8 cellular contexts compared by ENCODE assay signal in the genomic region with DNA sequence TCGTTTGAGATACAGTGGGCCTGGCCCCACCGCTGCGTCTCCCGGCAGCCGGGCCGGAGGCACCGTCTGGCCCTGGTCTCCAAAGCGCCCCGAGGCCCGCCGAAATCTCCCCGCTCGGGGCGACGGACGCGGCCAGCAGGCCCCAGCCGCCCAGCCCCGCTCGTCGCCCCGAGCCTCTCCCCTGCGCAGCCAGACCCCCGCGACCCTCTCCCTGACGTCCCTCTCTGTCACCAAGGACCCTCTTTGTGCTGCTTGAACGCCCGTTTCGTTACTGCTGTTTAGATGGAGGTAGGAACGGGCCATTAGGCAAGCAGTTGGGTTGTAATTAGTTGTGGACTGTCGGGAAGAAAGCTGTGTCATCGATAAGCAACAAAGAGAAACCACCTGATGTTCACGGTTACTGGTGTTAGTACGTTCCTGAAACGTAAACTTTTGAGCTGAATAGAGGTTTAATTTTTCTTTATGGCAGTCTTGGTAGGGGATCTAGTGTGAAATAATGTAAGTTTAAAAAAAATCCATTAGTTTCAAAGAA. TPM values are rescaled to one million over a fixed set of nuclear protein-coding genes. Genes with fewer than 3 reads are reported as not detected.
DNase-seq lines count a peak whose midpoint lies in the region; ATAC-seq and TF ChIP-seq lines count a peak whose summit lies in the region.

No MANE protein-coding gene starts in this region.

- H3K27ac Mint-ChIP-seq in neural crest cell (ENCODE audit: unreplicated experiment), result peak overlapping the region; percentile 100

- peaks cover 27% of the 10 kb centered on the region for H3K4me1 Mint-ChIP-seq in neural crest cell

- DNase-seq in CD1c-positive myeloid dendritic cell (ENCODE audit: extremely low spot score) (peak; percentile 60), NCI-H748 (lab: John Stamatoyannopoulos, UW; ENCODE audit: unreplicated experiment) (peak; percentile 67), activated T-cell treated with anti-CD3 and anti-CD28 coated beads for 4 hours (peak; percentile 16), fibroblast of the conjunctiva (ENCODE audit: low read depth) (peak; percentile 21), neural crest cell (ENCODE audit: low read depth, low spot score) (peak; percentile 43), aorta (peak in 1 of 2 donors; percentile 80)

- H3K36me3 ChIP-seq in aorta (ENCODE audit: control insufficient read depth in 1 of 2, insufficient read depth in 2 of 2, low read length in 1 of 2), result no peaks in the 10 kb centered on the region

- H3K4me1 ChIP-seq in aorta (ENCODE audit: control insufficient read depth in 1 of 2, insufficient read depth in 2 of 2, low read length in 2 of 2), result no peaks in the 10 kb centered on the region

- H3K4me3 ChIP-seq in aorta (ENCODE audit: low read length in 2 of 2), result peak overlapping the region; percentile 75 to 98

- ATAC-seq in GM18907 (IDR thresholded peaks at IDR 0.05; ENCODE audit: unreplicated experiment) (peak; percentile 31), HG03108 (IDR thresholded peaks at IDR 0.05; ENCODE audit: unreplicated experiment) (peak; percentile 10), aorta (ENCODE audit: low FRiP score) (peak; percentile 69)

- H3K36me3 Mint-ChIP-seq in neural crest cell (ENCODE audit: low read depth), result peaks cover 3% of the 10 kb centered on the region

- H3K9me3 ChIP-seq in aorta (ENCODE audit: control insufficient read depth, low read length), result no peaks in the 10 kb centered on the region

- intact Hi-C loops in aorta (cut with DNase I), result loop anchor here (5.0 kb wide), 2 partner anchors 135 to 825 kb away; a partner anchor contains a TSS

- WGBS in aorta, 2 donors, result 1% methylated on average over 34 to 35 of the region's 35 CpGs

- peaks cover 3% of the 10 kb centered on the region for H3K9me3 Mint-ChIP-seq in neural crest cell

- H3K4me3 Mint-ChIP-seq in neural crest cell, result peak overlapping the region; percentile 96

- TF ChIP-seq CTCF in neural crest cell (conservative IDR thresholded peaks at IDR 0.05), result no peak

- H3K27ac ChIP-seq in aorta (ENCODE audit: low read depth in 1 of 2, low read length in 2 of 2), result peak overlapping the region; percentile 93 to 97

- H3K27me3 ChIP-seq in aorta (ENCODE audit: control insufficient read depth in 1 of 2, insufficient read depth in 2 of 2, low read length in 1 of 2), result no peaks in the 10 kb centered on the region

- H3K27me3 Mint-ChIP-seq in neural crest cell (ENCODE audit: low read depth), result no peaks in the 10 kb centered on the region

RNA-seq across cellular contexts. Expression of a gene that starts 0.7 kb away (rescaled TPM):
- 79.0 and 90.6 TPM in 2 replicates for total RNA-seq in neural crest cell
- 10 to 100 TPM; 85.8 to 96.8 TPM for total RNA-seq in aorta
- polyA plus RNA-seq in aorta, result 10 to 100 TPM; 32.2 to 47.3 TPM

Comparison
In these comparisons a context has a peak if more than half of its experiments do, and no peak if none do; other contexts are left out.
1. ATAC-seq: peak in every context shown above with its lines; median percentile 69 in aorta; 31 in GM18907; 10 in HG03108.